In genomic region chr6:141562801-141563763, GRCh38 we compare ENCODE assay signal across 8 cellular contexts.
A peak's percentile ranks its signal among the peaks of the same experiment; 100 is the strongest.
DNase-seq lines count a peak whose midpoint lies in the region; ATAC-seq and TF ChIP-seq lines count a peak whose summit lies in the region.

No MANE protein-coding gene starts in this region.

- 0 out of 3 replicates have a peak, but pooled peaks have one; percentile 42 for ATAC-seq in RWPE2 (ENCODE audit: low read depth)

- DNase-seq in GDM1 (lab: John Stamatoyannopoulos, UW) (peak; percentile 35), H7 (peak; percentile 42), Kasumi-1 (lab: John Stamatoyannopoulos, UW) (peak; percentile 82 to 90), RWPE2 (ENCODE audit: low spot score) (no peak), germinal center (ENCODE audit: low spot score) (peak; percentile 47)
- DNase-seq in activated effector memory CD4-positive, alpha-beta T cell treated with Interleukin-2 at 50 U/mL for 16 hours, result peak; percentile 42

- TF ChIP-seq CTCF in RWPE2 (IDR thresholded peaks at IDR 0.05; ENCODE audit: poor library complexity, severe bottlenecking) (peak; percentile 98), parathyroid adenoma (IDR thresholded peaks at IDR 0.05) (peak; percentile 91)

- WGBS in urinary bladder, result 35% methylated on average over 11 of the region's 11 CpGs

- H3K27me3 ChIP-seq in H7 (ENCODE audit: control insufficient read depth, insufficient read depth, low read length) (no peaks in the 10 kb centered on the region), RWPE2 (ENCODE audit: insufficient read depth, poor library complexity, severe bottlenecking) (no peaks in the 10 kb centered on the region), parathyroid adenoma (ENCODE audit: control insufficient read depth, insufficient read depth, low read length) (no peaks in the 10 kb centered on the region)

- no peak overlapping the region for H3K4me3 ChIP-seq in H7 (ENCODE audit: insufficient read depth, low read depth, low read length)
- no peak overlapping the region for H3K4me3 ChIP-seq in RWPE2 (ENCODE audit: severe bottlenecking)
- peak overlapping the region; percentile 30 for H3K4me3 ChIP-seq in parathyroid adenoma (ENCODE audit: low read depth, low read length)
- H3K4me3 ChIP-seq in urinary bladder (ENCODE audit: low read depth, low read length), result peak overlapping the region; percentile 12

- H3K4me2 ChIP-seq in parathyroid adenoma (ENCODE audit: low read length), result peak overlapping the region; percentile 57

- H3K27ac ChIP-seq in RWPE2 (ENCODE audit: poor library complexity, severe bottlenecking) (no peak overlapping the region), parathyroid adenoma (peak overlapping the region; percentile 39), urinary bladder (ENCODE audit: low read depth) (no peak overlapping the region)

- no peaks in the 10 kb centered on the region for H3K36me3 ChIP-seq in H7 (replicated peaks; ENCODE audit: control insufficient read depth, insufficient read depth, low read length)
- no peaks in the 10 kb centered on the region for H3K36me3 ChIP-seq in RWPE2 (ENCODE audit: low read depth)
- no peaks in the 10 kb centered on the region for H3K36me3 ChIP-seq in parathyroid adenoma (ENCODE audit: control insufficient read depth, insufficient read depth, low read length)
- no peaks in the 10 kb centered on the region for H3K36me3 ChIP-seq in urinary bladder (ENCODE audit: insufficient read depth)

- peak overlapping the region; percentile 74 for H2AFZ ChIP-seq in parathyroid adenoma

- no peaks in the 10 kb centered on the region for H3K79me2 ChIP-seq in parathyroid adenoma

- no peaks in the 10 kb centered on the region for H3K9me3 ChIP-seq in RWPE2 (ENCODE audit: severe bottlenecking)
- H3K9me3 ChIP-seq in parathyroid adenoma (ENCODE audit: control insufficient read depth, low read length), result no peaks in the 10 kb centered on the region

- H3K4me1 ChIP-seq in RWPE2 (ENCODE audit: insufficient read depth, poor library complexity, severe bottlenecking), result no peaks in the 10 kb centered on the region
- no peaks in the 10 kb centered on the region for H3K4me1 ChIP-seq in parathyroid adenoma
- H3K4me1 ChIP-seq in urinary bladder (ENCODE audit: insufficient read depth), result no peaks in the 10 kb centered on the region

- H3K9ac ChIP-seq in parathyroid adenoma, result no peak overlapping the region

Comparison
In these comparisons a context has a peak if more than half of its experiments do, and no peak if none do; other contexts are left out.
1. H3K4me3 ChIP-seq: peak in parathyroid adenoma (single experiment) and urinary bladder (single experiment); none in H7 (single experiment) and RWPE2 (single experiment).